Comparison of ENCODE assay signal across 20 cellular contexts in genomic region chr7:141541375-141541774, GRCh38.
"Had no signal": no experiment of that assay in that cellular context is flagged by ENCODE, and none has a peak within 500 bp of the region (broad histone marks: within the 10 kb centered on the region; RNA-seq: fewer than 3 reads in every experiment).

No MANE protein-coding gene starts in this region.

- H3K36me3 ChIP-seq: transverse colon, vagina had no signal

- H3K27ac ChIP-seq: transverse colon, vagina had no signal

- H3K4me3 ChIP-seq: transverse colon, vagina had no signal

- ATAC-seq: activated naive CD8-positive, alpha-beta T cell treated with anti-CD3 and anti-CD28 coated beads, Interleukin-2, amount 50 U/mL, for 24 hours; activated T-helper 17 cell treated with anti-CD3 and anti-CD28 coated beads, Interleukin-2, amount 50 U/mL, for 72 hours; stimulated activated naive B cell treated with anti-CD40 and anti-IgM and Interleukin-4, amounts not matched to agents 10 μg/mL and 1 μg/mL and 100 μg/mL, for 72 hours had no signal

- DNase-seq: activated CD4-positive, CD25-positive, alpha-beta regulatory T cell treated with anti-CD3 and anti-CD28 coated beads, Interleukin-2, amount 50 U/mL, for 72 hours; activated naive CD4-positive, alpha-beta T cell treated with Interleukin-2 at 50 U/mL for 16 hours; activated naive CD8-positive, alpha-beta T cell treated with anti-CD3 and anti-CD28 coated beads, Interleukin-2, amount 50 U/mL, for 24 hours; activated T-cell treated with anti-CD3 and anti-CD28 coated beads for 4 hours; aorta; cerebellar nuclear complex; effector memory CD4-positive, alpha-beta T cell; foreskin fibroblast; glutamatergic neuron; kidney glomerular epithelial cell; mesenchymal stem cell; nucleus accumbens; posterior cingulate gyrus; retina; stimulated activated CD4-positive, alpha-beta T cell treated with anti-CD3 and anti-CD28 coated beads, Interleukin-2, amount 100 ng/mL, for 48 hours; stimulated activated naive B cell treated with anti-CD40 and anti-IgM and Interleukin-4, amounts not matched to agents 10 μg/mL and 1 μg/mL and 100 μg/mL, for 72 hours; transverse colon had no signal

- H3K27me3 ChIP-seq: vagina had no signal

- H3K4me1 ChIP-seq: transverse colon, vagina had no signal

- H3K9me3 Mint-ChIP-seq: activated naive CD8-positive, alpha-beta T cell treated with anti-CD3 and anti-CD28 coated beads, Interleukin-2, amount 50 U/mL, for 24 hours; activated T-helper 17 cell treated with anti-CD3 and anti-CD28 coated beads, Interleukin-2, amount 50 U/mL, for 72 hours; nephron had no signal

- H3K36me3 Mint-ChIP-seq: stimulated activated naive B cell treated with anti-CD40 and anti-IgM and Interleukin-4, amounts not matched to agents 10 μg/mL and 1 μg/mL and 100 μg/mL, for 72 hours had no signal

- H3K27ac Mint-ChIP-seq: activated naive CD8-positive, alpha-beta T cell treated with anti-CD3 and anti-CD28 coated beads, Interleukin-2, amount 50 U/mL, for 24 hours; activated T-helper 17 cell treated with anti-CD3 and anti-CD28 coated beads, Interleukin-2, amount 50 U/mL, for 72 hours; nephron; stimulated activated naive B cell treated with anti-CD40 and anti-IgM and Interleukin-4, amounts not matched to agents 10 μg/mL and 1 μg/mL and 100 μg/mL, for 72 hours had no signal

- H3K4me1 Mint-ChIP-seq: activated T-helper 17 cell treated with anti-CD3 and anti-CD28 coated beads, Interleukin-2, amount 50 U/mL, for 72 hours; nephron; stimulated activated naive B cell treated with anti-CD40 and anti-IgM and Interleukin-4, amounts not matched to agents 10 μg/mL and 1 μg/mL and 100 μg/mL, for 72 hours had no signal

- H3K4me3 Mint-ChIP-seq: activated naive CD8-positive, alpha-beta T cell treated with anti-CD3 and anti-CD28 coated beads, Interleukin-2, amount 50 U/mL, for 24 hours; activated T-helper 17 cell treated with anti-CD3 and anti-CD28 coated beads, Interleukin-2, amount 50 U/mL, for 72 hours; nephron; stimulated activated naive B cell treated with anti-CD40 and anti-IgM and Interleukin-4, amounts not matched to agents 10 μg/mL and 1 μg/mL and 100 μg/mL, for 72 hours had no signal

- H3K9me3 ChIP-seq: transverse colon, vagina had no signal
